ENCODE assay signal across 8 cellular contexts in genomic region chr1:181166377-181167196, GRCh38.
DNase-seq lines count a peak whose midpoint lies in the region; ATAC-seq, FAIRE-seq and TF ChIP-seq lines count a peak whose summit lies in the region.

No MANE protein-coding gene starts in this region.

- peak; percentile 95 for TF ChIP-seq CTCF in A549 (IDR thresholded peaks at IDR 0.05)
- TF ChIP-seq CTCF in ascending aorta (IDR thresholded peaks at IDR 0.05) = peak; percentile 83 to 85 (median 84)

- POLR2A ChIA-PET in A549 (lab: Yijun Ruan, JAX) = no interaction called here

- H3K4me3 ChIP-seq in A549 = no peak overlapping the region
- H3K4me3 ChIP-seq in ascending aorta = no peak overlapping the region
- no peak overlapping the region for H3K4me3 ChIP-seq in small intestine (ENCODE audit: low read depth in 1 of 2, low read length in 2 of 2)

- ATAC-seq in A549 = peak; percentile 96 to 100
- peak; percentile 96 for ATAC-seq in HG02943 (IDR thresholded peaks at IDR 0.05; ENCODE audit: low read depth, unreplicated experiment)
- ATAC-seq in T-helper 17 cell = peak; percentile 100

- peak; percentile 83 to 97 for TF ChIP-seq RAD21 in A549 (conservative IDR thresholded peaks at IDR 0.05 in 1 of 2, IDR thresholded peaks at IDR 0.05 in 1 of 2)

- peaks cover 5% of the 10 kb centered on the region for H3K4me1 Mint-ChIP-seq in T-helper 17 cell

- peak; percentile 72 to 80 for DNase-seq in A549 (ENCODE audit: low read depth in 1 of 2, low spot score in 1 of 2)
- DNase-seq in GM18507 (ENCODE audit: extremely low spot score, insufficient read length, low read depth) = peak; percentile 40
- peak; percentile 70 for DNase-seq in NCI-H187 (lab: John Stamatoyannopoulos, UW)
- peak; percentile 40 to 59 (median 41) for DNase-seq in T-helper 17 cell
- DNase-seq in ascending aorta (ENCODE audit: low spot score in 2 of 2) = peak in 1 of 2 donors; percentile 83
- peak; percentile 28 to 76 for DNase-seq in hippocampal formation (lab: John Stamatoyannopoulos, UW)
- DNase-seq in small intestine = peak; percentile 87

- H3K27ac Mint-ChIP-seq in T-helper 17 cell = peak overlapping the region; percentile 57

- intact Hi-C loops in ascending aorta (cut with DNase I) = loop anchor here (1.0 to 5.0 kb wide), 4 partner anchors 24 to 284 kb away; no protein-coding TSS in a partner anchor

- H3K36me3 Mint-ChIP-seq in T-helper 17 cell (ENCODE audit: low read depth) = no peaks in the 10 kb centered on the region

- TF ChIP-seq EP300 in A549 (IDR thresholded peaks at IDR 0.05) = no peak

- H3K9me3 ChIP-seq in A549 = peaks cover 21% of the 10 kb centered on the region
- no peaks in the 10 kb centered on the region for H3K9me3 ChIP-seq in T-helper 17 cell (ENCODE audit: control insufficient read depth, low read length, poor library complexity, severe bottlenecking)
- H3K9me3 ChIP-seq in ascending aorta = peaks cover 5 to 18% of the 10 kb centered on the region in 2 donors
- H3K9me3 ChIP-seq in small intestine (ENCODE audit: control insufficient read depth, low read depth) = no peaks in the 10 kb centered on the region

- H3K27me3 ChIP-seq in ascending aorta = no peaks in the 10 kb centered on the region
- H3K27me3 ChIP-seq in small intestine (ENCODE audit: control insufficient read depth in 2 of 2, insufficient read depth in 2 of 2, low read length in 2 of 2) = no peaks in the 10 kb centered on the region

- H3K4me1 ChIP-seq in A549 (no peaks in the 10 kb centered on the region), ascending aorta (peaks cover 0 to 2% of the 10 kb centered on the region in 2 donors), small intestine (ENCODE audit: control insufficient read depth in 2 of 2, insufficient read depth in 1 of 2, low read depth in 1 of 2, low read length in 1 of 2) (no peaks in the 10 kb centered on the region)

- H3K27ac ChIP-seq in A549 = peak overlapping the region in 1 of 2 experiments; percentile 52; a peak in 1 of 6 replicates
- H3K27ac ChIP-seq in ascending aorta = no peak overlapping the region
- no peak overlapping the region for H3K27ac ChIP-seq in small intestine (ENCODE audit: low read depth in 1 of 2, low read length in 1 of 2)

- peak overlapping the region; percentile 57 for H3K4me3 Mint-ChIP-seq in T-helper 17 cell

- no peaks in the 10 kb centered on the region for H3K36me3 ChIP-seq in ascending aorta
- H3K36me3 ChIP-seq in small intestine (ENCODE audit: control insufficient read depth in 2 of 2, insufficient read depth in 2 of 2, low read length in 2 of 2) = no peaks in the 10 kb centered on the region

- H3K4me2 ChIP-seq in A549 = peak overlapping the region; percentile 56

- FAIRE-seq in A549 (lab: Jason Lieb, UNC) (no peak), GM18507 (lab: Jason Lieb, UNC) (peak; percentile 93), small intestine (lab: Jason Lieb, UNC) (no peak)

- TF ChIP-seq POLR2A in A549 (IDR thresholded peaks at IDR 0.05; ENCODE audit: low read length) = no peak

- CTCF ChIA-PET in A549 (lab: Yijun Ruan, JAX) = interaction anchor here (0.5 to 6.7 kb wide), 49 partner anchors 10 to 979 kb away, joined by 3 to 88 read pairs (median 4); partner anchors contain the start of gene KIAA1614

- 30% methylated on average over 14 of the region's 14 CpGs for WGBS in A549 (ENCODE audit: missing lambda C conversion rate)
- WGBS in small intestine, 3 donors = 23 to 38% (median 30%) methylated on average over 14 of the region's 14 CpGs

- H3K27me3 Mint-ChIP-seq in T-helper 17 cell = no peaks in the 10 kb centered on the region

TF ChIP-seq in A549, 52 proteins besides CTCF, POLR2A, EP300 and RAD21:
- no peak for TF ChIP-seq NPAS2 (CRISPR knock-in tag; IDR thresholded peaks at IDR 0.05; ENCODE audit: borderline replicate concordance)
- TF ChIP-seq FOSB (CRISPR knock-in tag; IDR thresholded peaks at IDR 0.05) = no peak
- TF ChIP-seq POLR2AphosphoS2 (conservative IDR thresholded peaks at IDR 0.05; ENCODE audit: low read length) = no peak
- TF ChIP-seq SMC3 (IDR thresholded peaks at IDR 0.05) = peak; percentile 76; the same call in 2 of the 3 replicates
- 0 out of 2 replicates have a peak, but pooled peaks have one; percentile 24 for TF ChIP-seq MAX (IDR thresholded peaks at IDR 0.05)
- no peak for TF ChIP-seq GATA3 (IDR thresholded peaks at IDR 0.05; ENCODE audit: borderline replicate concordance)
- TF ChIP-seq MAFK (IDR thresholded peaks at IDR 0.05; ENCODE audit: partially characterized antibody) = no peak
- no peak for TF ChIP-seq HMGXB4 (CRISPR knock-in tag; IDR thresholded peaks at IDR 0.05; ENCODE audit: borderline replicate concordance)
- TF ChIP-seq HOXB5 (CRISPR knock-in tag; IDR thresholded peaks at IDR 0.05) = no peak
- TF ChIP-seq HEYL (CRISPR knock-in tag; IDR thresholded peaks at IDR 0.05) = no peak
- no peak for TF ChIP-seq USF2 (IDR thresholded peaks at IDR 0.05)
- TF ChIP-seq NR3C1 (IDR thresholded peaks at IDR 0.05) = no peak
- no peak for TF ChIP-seq ELK1 (IDR thresholded peaks at IDR 0.05; ENCODE audit: low read depth, low read length)
- no peak for TF ChIP-seq KDM1A (IDR thresholded peaks at IDR 0.05; ENCODE audit: low read depth)
- TF ChIP-seq FOXS1 (CRISPR knock-in tag; IDR thresholded peaks at IDR 0.05) = no peak
- no peak for TF ChIP-seq JUNB (IDR thresholded peaks at IDR 0.05)
- no peak for TF ChIP-seq KDM5A (IDR thresholded peaks at IDR 0.05)
